Comparison of ENCODE assay signal across 24 cellular contexts in the genomic region with DNA sequence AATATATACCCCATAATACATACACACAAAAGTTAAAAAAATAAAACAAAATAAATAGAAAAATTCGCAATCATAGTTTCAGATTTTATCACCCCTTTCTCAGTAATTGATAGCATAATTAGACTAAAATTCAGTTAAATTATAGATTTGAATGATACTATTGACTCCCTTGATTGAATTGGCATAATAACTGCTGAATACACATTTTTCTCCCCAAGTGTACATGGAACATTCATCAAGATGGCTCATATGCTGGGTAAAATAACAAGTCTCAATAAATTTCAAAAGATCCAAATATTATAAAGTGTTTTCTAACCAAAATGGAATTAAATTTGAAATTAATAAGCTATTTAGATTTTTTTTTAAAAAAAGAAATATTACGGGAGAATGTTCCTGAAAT.
"Had no signal": no experiment of that assay in that cellular context is flagged by ENCODE, and none has a peak within 500 bp of the region (broad histone marks: within the 10 kb centered on the region; RNA-seq: fewer than 3 reads in every experiment).

No MANE protein-coding gene starts in this region.

- H3K4me1 Mint-ChIP-seq: T-cell had no signal

- H3K9me3 ChIP-seq: MG63, SJSA1 had no signal

- H3K36me3 Mint-ChIP-seq: T-cell had no signal

- H3K4me3 ChIP-seq: MG63, PC-9, Peyer's patch, SJSA1 had no signal

- H3K27ac Mint-ChIP-seq: T-cell; T-helper 1 cell treated with Interleukin-12 subunit alpha and Interleukin-12 subunit beta and Interleukin-4 antibody, amounts not matched to agents 30 μg/mL and 1 μg/mL, for 36 hours had no signal

- H3K27ac ChIP-seq: PC-9, Peyer's patch, SJSA1 had no signal

- H3K4me3 Mint-ChIP-seq: T-cell; T-helper 1 cell treated with Interleukin-12 subunit alpha and Interleukin-12 subunit beta and Interleukin-4 antibody, amounts not matched to agents 30 μg/mL and 1 μg/mL, for 36 hours had no signal

- H3K36me3 ChIP-seq: MG63, Peyer's patch, SJSA1 had no signal

- H3K4me1 ChIP-seq: Peyer's patch, SJSA1 had no signal

- H3K4me2 ChIP-seq: PC-9, SK-N-SH had no signal

- H2AFZ ChIP-seq: PC-9 had no signal

- H3K27me3 Mint-ChIP-seq: T-cell had no signal

- H3K9ac ChIP-seq: SK-N-SH had no signal

- ATAC-seq: T-cell had no signal

- H3K27me3 ChIP-seq: MG63, Peyer's patch, SJSA1 had no signal

- DNase-seq: Karpas-422, KG1, MG63, NCI-H1092, NCI-H1105 treated with DMSO at 0.1 percent for 48 hours, NCI-H1417 treated with DMSO at 0.1 percent for 48 hours, NCI-H146, NCI-H1694 treated with DMSO at 0.1 percent for 48 hours, NCI-H1930, NCI-H2081, NCI-H2107, NCI-H2227 treated with DMSO at 0.1 percent for 48 hours, NCI-H524, NCI-H526 treated with DMSO at 0.1 percent for 48 hours, NCI-H774, PC-9, Peyer's patch, Right ventricle myocardium superior, SIG-M5, SK-N-SH, SW 1271, T-cell had no signal
